In the genomic region with DNA sequence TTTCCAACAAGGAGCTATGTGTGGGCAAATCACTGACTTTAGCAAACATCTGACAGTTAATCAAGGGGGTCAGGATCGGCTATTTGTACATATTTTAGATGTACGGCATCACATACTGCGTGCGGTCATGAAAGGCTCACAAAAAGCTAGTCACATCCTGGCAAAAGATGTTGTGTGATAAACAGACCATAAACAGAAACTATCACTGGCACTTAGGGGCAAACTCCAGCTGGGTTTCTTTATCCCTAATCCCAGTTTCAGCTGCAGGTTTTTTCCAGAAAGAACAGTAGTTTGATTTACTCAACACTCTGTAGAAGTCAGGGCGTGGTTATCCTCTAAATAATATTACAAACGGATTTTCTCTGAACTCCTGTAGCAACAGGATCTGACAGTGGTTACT, we compare ENCODE assay signal across 9 cellular contexts.
DNase-seq lines count a peak whose midpoint lies in the region; FAIRE-seq and TF ChIP-seq lines count a peak whose summit lies in the region.
"Had no signal": no experiment of that assay in that cellular context is flagged by ENCODE, and none has a peak within 500 bp of the region (broad histone marks: within the 10 kb centered on the region; RNA-seq: fewer than 3 reads in every experiment).

No MANE protein-coding gene starts in this region.

- CTCF ChIA-PET in activated naive CD4-positive, alpha-beta T cell treated with anti-CD3 and anti-CD28 coated beads for 36 hours (lab: Charles Lee): interaction anchor here (0.6 to 1.2 kb wide), 3 partner anchors 14 to 156 kb away, joined by 3 to 8 read pairs (median 7); no protein-coding TSS in a partner anchor

- FAIRE-seq in kidney (lab: Jason Lieb, UNC): no peak
- FAIRE-seq: islet of Langerhans had no signal

- H3K4me3 ChIP-seq in adrenal gland: peak overlapping the region in 1 of 4 donors; percentile 45
- peak overlapping the region; percentile 54 to 59 for H3K4me3 ChIP-seq in kidney (ENCODE audit: low read length in 2 of 2)
- no peak overlapping the region for H3K4me3 ChIP-seq in thyroid gland (replicated peaks in 1 of 3)

- H3K36me3 ChIP-seq in adrenal gland (replicated peaks in 1 of 2) (no peaks in the 10 kb centered on the region), kidney (ENCODE audit: control insufficient read depth in 1 of 2, insufficient read depth in 2 of 2, low read length in 2 of 2) (no peaks in the 10 kb centered on the region), thyroid gland (no peaks in the 10 kb centered on the region)

- H3K27ac Mint-ChIP-seq in activated naive CD4-positive, alpha-beta T cell treated with anti-CD3 and anti-CD28 coated beads for 36 hours: peak overlapping the region; percentile 92

- H3K9me3 Mint-ChIP-seq in activated naive CD4-positive, alpha-beta T cell treated with anti-CD3 and anti-CD28 coated beads for 36 hours: peaks cover 4% of the 10 kb centered on the region

- H3K27ac ChIP-seq in adrenal gland (peak overlapping the region; percentile 95 to 100 (median 99)), kidney (ENCODE audit: low read depth in 2 of 2, low read length in 2 of 2) (peak overlapping the region; percentile 97 to 98), thyroid gland (peak overlapping the region; percentile 94 to 99 (median 97))

- H3K4me1 ChIP-seq in adrenal gland (replicated peaks in 1 of 2) (peaks cover 22 to 30% of the 10 kb centered on the region in 2 donors), kidney (ENCODE audit: control insufficient read depth in 1 of 2, insufficient read depth in 1 of 2, low read depth in 1 of 2, low read length in 2 of 2) (peaks cover 8 to 23% of the 10 kb centered on the region in 2 donors), thyroid gland (peaks cover 14 to 22% of the 10 kb centered on the region in 2 donors)

- intact Hi-C loops in activated naive CD4-positive, alpha-beta T cell treated with anti-CD3 and anti-CD28 coated beads for 36 hours (cut with micrococcal nuclease): no loop called here
- intact Hi-C loops in adrenal gland (cut with DNase I): no loop called here
- intact Hi-C loops in kidney (cut with DNase I): no loop called here
- intact Hi-C loops in thyroid gland (cut with DNase I): no loop called here

- DNase-seq in activated naive CD4-positive, alpha-beta T cell treated with anti-CD3 and anti-CD28 coated beads for 36 hours: peak; percentile 28
- no peak for DNase-seq in activated naive CD4-positive, alpha-beta T cell treated with anti-CD3 and anti-CD28 coated beads, Interleukin-2, amount 50 U/mL, for 16 hours
- DNase-seq in adrenal gland: no peak
- DNase-seq in kidney: no peak
- DNase-seq in thyroid gland: no peak
- DNase-seq in globus pallidus (ENCODE audit: low spot score): no peak
- no peak for DNase-seq in GM13976 (ENCODE audit: low spot score)
- DNase-seq in activated CD4-positive, alpha-beta T cell treated with anti-CD3 and anti-CD28 coated beads for 1 hour: no peak

- peaks cover 27% of the 10 kb centered on the region for H3K4me1 Mint-ChIP-seq in activated naive CD4-positive, alpha-beta T cell treated with anti-CD3 and anti-CD28 coated beads for 36 hours (ENCODE audit: low read depth)

- WGBS in adrenal gland, 4 donors: 57 to 65% (median 61%) methylated on average over 6 of the region's 6 CpGs
- WGBS in thyroid gland, 2 donors: 70 to 80% methylated on average over 6 of the region's 6 CpGs

- H3K36me3 Mint-ChIP-seq in activated naive CD4-positive, alpha-beta T cell treated with anti-CD3 and anti-CD28 coated beads for 36 hours (ENCODE audit: low read depth): peaks cover 23% of the 10 kb centered on the region

- H3K4me3 Mint-ChIP-seq in activated naive CD4-positive, alpha-beta T cell treated with anti-CD3 and anti-CD28 coated beads for 36 hours: peak overlapping the region; percentile 83

- TF ChIP-seq CTCF in adrenal gland (IDR thresholded peaks at IDR 0.05) (no peak), kidney (IDR thresholded peaks at IDR 0.05; ENCODE audit: borderline replicate concordance, extremely low read depth, insufficient read depth) (no peak), thyroid gland (IDR thresholded peaks at IDR 0.05) (no peak), GM13976 (IDR thresholded peaks at IDR 0.05; ENCODE audit: borderline replicate concordance, control extremely low read depth, extremely low read depth, insufficient read depth, missing control alignments) (no peak)

- H3K27me3 Mint-ChIP-seq in activated naive CD4-positive, alpha-beta T cell treated with anti-CD3 and anti-CD28 coated beads for 36 hours (ENCODE audit: low read depth): no peaks in the 10 kb centered on the region

- H3K9ac ChIP-seq in kidney (ENCODE audit: low read length in 2 of 2): peak overlapping the region in 1 of 2 donors; percentile 87

- in situ Hi-C loops in GM13976 (cut with MboI; ENCODE audit: low sequenced_read_pairs, unreplicated experiment): no loop called here

- H3K27me3 ChIP-seq in adrenal gland (no peaks in the 10 kb centered on the region), thyroid gland (no peaks in the 10 kb centered on the region)

- peaks cover 0 to 12% (median 0%) of the 10 kb centered on the region in 3 donors for H3K9me3 ChIP-seq in adrenal gland (replicated peaks in 1 of 3)
- H3K9me3 ChIP-seq in kidney (ENCODE audit: control insufficient read depth in 1 of 2, low read length in 2 of 2): no peaks in the 10 kb centered on the region
- H3K9me3 ChIP-seq in thyroid gland: no peaks in the 10 kb centered on the region

- TF ChIP-seq POLR2A in adrenal gland (IDR thresholded peaks at IDR 0.05) (no peak), thyroid gland (IDR thresholded peaks at IDR 0.05) (no peak)

Comparison
In these comparisons a context has a peak if more than half of its experiments do, and no peak if none do; other contexts are left out.
1. H3K4me3 ChIP-seq: peak in kidney (2 of 2); none in thyroid gland (0 of 3).
2. Peak in every context shown above with its lines, with median percentiles within 50 percentile points of each other: H3K27ac ChIP-seq.